In the genomic region with DNA sequence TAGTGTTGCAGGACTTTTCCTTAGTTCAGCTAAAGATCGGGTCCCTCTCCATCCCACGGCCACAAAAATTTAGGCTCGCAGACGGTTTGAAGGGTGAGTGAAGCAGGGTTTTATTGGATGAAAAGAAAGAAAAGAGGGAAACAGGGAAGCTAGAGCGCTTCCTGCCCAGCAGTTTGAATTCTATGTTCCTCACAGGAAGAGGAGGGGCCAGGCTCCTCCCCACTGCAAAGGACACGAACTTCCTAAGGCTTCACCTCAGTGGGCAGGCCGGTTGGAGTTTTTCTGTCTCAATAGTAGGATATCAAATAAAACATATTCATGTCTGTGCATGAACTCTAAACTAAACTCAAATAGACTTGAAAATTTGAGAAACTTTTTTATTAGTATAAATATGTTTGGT, we compare ENCODE assay signal across 1 cellular context.
A peak's percentile ranks its signal among the peaks of the same experiment; 100 is the strongest.
TF ChIP-seq lines count a peak whose summit lies in the region.

No MANE protein-coding gene starts in this region.

TF ChIP-seq in K562, 482 proteins besides CTCF, POLR2A, EP300 and RAD21 (continued from another document):
- TF ChIP-seq, protein P1, sequence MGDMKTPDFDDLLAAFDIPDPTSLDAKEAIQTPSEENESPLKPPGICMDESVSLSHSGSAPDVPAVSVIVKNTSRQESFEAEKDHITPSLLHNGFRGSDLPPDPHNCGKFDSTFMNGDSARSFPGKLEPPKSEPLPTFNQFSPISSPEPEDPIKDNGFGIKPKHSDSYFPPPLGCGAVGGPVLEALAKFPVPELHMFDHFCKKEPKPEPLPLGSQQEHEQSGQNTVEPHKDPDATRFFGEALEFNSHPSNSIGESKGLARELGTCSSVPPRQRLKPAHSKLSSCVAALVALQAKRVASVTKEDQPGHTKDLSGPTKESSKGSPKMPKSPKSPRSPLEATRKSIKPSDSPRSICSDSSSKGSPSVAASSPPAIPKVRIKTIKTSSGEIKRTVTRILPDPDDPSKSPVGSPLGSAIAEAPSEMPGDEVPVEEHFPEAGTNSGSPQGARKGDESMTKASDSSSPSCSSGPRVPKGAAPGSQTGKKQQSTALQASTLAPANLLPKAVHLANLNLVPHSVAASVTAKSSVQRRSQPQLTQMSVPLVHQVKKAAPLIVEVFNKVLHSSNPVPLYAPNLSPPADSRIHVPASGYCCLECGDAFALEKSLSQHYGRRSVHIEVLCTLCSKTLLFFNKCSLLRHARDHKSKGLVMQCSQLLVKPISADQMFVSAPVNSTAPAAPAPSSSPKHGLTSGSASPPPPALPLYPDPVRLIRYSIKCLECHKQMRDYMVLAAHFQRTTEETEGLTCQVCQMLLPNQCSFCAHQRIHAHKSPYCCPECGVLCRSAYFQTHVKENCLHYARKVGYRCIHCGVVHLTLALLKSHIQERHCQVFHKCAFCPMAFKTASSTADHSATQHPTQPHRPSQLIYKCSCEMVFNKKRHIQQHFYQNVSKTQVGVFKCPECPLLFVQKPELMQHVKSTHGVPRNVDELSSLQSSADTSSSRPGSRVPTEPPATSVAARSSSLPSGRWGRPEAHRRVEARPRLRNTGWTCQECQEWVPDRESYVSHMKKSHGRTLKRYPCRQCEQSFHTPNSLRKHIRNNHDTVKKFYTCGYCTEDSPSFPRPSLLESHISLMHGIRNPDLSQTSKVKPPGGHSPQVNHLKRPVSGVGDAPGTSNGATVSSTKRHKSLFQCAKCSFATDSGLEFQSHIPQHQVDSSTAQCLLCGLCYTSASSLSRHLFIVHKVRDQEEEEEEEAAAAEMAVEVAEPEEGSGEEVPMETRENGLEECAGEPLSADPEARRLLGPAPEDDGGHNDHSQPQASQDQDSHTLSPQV (IDR thresholded peaks at IDR 0.05), result 0 out of 2 replicates have a peak, but pooled peaks have one; percentile 4
- TF ChIP-seq, protein P2, sequence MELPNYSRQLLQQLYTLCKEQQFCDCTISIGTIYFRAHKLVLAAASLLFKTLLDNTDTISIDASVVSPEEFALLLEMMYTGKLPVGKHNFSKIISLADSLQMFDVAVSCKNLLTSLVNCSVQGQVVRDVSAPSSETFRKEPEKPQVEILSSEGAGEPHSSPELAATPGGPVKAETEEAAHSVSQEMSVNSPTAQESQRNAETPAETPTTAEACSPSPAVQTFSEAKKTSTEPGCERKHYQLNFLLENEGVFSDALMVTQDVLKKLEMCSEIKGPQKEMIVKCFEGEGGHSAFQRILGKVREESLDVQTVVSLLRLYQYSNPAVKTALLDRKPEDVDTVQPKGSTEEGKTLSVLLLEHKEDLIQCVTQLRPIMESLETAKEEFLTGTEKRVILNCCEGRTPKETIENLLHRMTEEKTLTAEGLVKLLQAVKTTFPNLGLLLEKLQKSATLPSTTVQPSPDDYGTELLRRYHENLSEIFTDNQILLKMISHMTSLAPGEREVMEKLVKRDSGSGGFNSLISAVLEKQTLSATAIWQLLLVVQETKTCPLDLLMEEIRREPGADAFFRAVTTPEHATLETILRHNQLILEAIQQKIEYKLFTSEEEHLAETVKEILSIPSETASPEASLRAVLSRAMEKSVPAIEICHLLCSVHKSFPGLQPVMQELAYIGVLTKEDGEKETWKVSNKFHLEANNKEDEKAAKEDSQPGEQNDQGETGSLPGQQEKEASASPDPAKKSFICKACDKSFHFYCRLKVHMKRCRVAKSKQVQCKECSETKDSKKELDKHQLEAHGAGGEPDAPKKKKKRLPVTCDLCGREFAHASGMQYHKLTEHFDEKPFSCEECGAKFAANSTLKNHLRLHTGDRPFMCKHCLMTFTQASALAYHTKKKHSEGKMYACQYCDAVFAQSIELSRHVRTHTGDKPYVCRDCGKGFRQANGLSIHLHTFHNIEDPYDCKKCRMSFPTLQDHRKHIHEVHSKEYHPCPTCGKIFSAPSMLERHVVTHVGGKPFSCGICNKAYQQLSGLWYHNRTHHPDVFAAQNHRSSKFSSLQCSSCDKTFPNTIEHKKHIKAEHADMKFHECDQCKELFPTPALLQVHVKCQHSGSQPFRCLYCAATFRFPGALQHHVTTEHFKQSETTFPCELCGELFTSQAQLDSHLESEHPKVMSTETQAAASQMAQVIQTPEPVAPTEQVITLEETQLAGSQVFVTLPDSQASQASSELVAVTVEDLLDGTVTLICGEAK (IDR thresholded peaks at IDR 0.05), result peak; percentile 49; the same call in 1 of the 2 replicates
- TF ChIP-seq, protein P2 (CRISPR knock-in tag; IDR thresholded peaks at IDR 0.05), result no peak
